Comparison of ENCODE assay signal across 4 cellular contexts in genomic region chr16:87524407-87524806, GRCh38.
TF ChIP-seq lines count a peak whose summit lies in the region.

No MANE protein-coding gene starts in this region.

TF ChIP-seq in HepG2, 621 proteins besides CTCF, POLR2A, EP300 and RAD21 (continues in another document):
- TF ChIP-seq HNRNPK (IDR thresholded peaks at IDR 0.05; ENCODE audit: low read depth, low read length, poor library complexity, severe bottlenecking) (peak; percentile 10), SKI (IDR thresholded peaks at IDR 0.05; ENCODE audit: partially characterized antibody) (no peak), ZBTB46 (CRISPR knock-in tag; IDR thresholded peaks at IDR 0.05; ENCODE audit: borderline replicate concordance) (no peak), JDP2 (CRISPR knock-in tag; IDR thresholded peaks at IDR 0.05; ENCODE audit: borderline replicate concordance) (no peak), ZNF558 (CRISPR knock-in tag; IDR thresholded peaks at IDR 0.05; ENCODE audit: borderline replicate concordance) (no peak), CC2D1A (CRISPR knock-in tag; IDR thresholded peaks at IDR 0.05) (no peak), ZNF724P (CRISPR knock-in tag; IDR thresholded peaks at IDR 0.05; ENCODE audit: borderline replicate concordance) (no peak), AGO2 (optimal IDR thresholded peaks at IDR 0.05; ENCODE audit: low read depth, low read length) (no peak), GZF1 (CRISPR knock-in tag; IDR thresholded peaks at IDR 0.05) (no peak), PCBP1 (IDR thresholded peaks at IDR 0.05; ENCODE audit: borderline replicate concordance, low read depth, low read length) (no peak), DNMT3B (CRISPR knock-in tag; conservative IDR thresholded peaks at IDR 0.05) (no peak)
- TF ChIP-seq, protein P1, sequence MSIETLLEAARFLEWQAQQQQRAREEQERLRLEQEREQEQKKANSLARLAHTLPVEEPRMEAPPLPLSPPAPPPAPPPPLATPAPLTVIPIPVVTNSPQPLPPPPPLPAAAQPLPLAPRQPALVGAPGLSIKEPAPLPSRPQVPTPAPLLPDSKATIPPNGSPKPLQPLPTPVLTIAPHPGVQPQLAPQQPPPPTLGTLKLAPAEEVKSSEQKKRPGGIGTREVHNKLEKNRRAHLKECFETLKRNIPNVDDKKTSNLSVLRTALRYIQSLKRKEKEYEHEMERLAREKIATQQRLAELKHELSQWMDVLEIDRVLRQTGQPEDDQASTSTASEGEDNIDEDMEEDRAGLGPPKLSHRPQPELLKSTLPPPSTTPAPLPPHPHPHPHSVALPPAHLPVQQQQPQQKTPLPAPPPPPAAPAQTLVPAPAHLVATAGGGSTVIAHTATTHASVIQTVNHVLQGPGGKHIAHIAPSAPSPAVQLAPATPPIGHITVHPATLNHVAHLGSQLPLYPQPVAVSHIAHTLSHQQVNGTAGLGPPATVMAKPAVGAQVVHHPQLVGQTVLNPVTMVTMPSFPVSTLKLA (IDR thresholded peaks at IDR 0.05): peak; percentile 33; the same call in 1 of the 2 replicates

TF ChIP-seq in GM12878, 131 proteins besides CTCF, POLR2A, EP300 and RAD21 (continues in another document):
- TF ChIP-seq, protein P2, sequence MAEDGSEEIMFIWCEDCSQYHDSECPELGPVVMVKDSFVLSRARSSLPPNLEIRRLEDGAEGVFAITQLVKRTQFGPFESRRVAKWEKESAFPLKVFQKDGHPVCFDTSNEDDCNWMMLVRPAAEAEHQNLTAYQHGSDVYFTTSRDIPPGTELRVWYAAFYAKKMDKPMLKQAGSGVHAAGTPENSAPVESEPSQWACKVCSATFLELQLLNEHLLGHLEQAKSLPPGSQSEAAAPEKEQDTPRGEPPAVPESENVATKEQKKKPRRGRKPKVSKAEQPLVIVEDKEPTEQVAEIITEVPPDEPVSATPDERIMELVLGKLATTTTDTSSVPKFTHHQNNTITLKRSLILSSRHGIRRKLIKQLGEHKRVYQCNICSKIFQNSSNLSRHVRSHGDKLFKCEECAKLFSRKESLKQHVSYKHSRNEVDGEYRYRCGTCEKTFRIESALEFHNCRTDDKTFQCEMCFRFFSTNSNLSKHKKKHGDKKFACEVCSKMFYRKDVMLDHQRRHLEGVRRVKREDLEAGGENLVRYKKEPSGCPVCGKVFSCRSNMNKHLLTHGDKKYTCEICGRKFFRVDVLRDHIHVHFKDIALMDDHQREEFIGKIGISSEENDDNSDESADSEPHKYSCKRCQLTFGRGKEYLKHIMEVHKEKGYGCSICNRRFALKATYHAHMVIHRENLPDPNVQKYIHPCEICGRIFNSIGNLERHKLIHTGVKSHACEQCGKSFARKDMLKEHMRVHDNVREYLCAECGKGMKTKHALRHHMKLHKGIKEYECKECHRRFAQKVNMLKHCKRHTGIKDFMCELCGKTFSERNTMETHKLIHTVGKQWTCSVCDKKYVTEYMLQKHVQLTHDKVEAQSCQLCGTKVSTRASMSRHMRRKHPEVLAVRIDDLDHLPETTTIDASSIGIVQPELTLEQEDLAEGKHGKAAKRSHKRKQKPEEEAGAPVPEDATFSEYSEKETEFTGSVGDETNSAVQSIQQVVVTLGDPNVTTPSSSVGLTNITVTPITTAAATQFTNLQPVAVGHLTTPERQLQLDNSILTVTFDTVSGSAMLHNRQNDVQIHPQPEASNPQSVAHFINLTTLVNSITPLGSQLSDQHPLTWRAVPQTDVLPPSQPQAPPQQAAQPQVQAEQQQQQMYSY (CRISPR knock-in tag; IDR thresholded peaks at IDR 0.05): no peak
- TF ChIP-seq CHD2 (IDR thresholded peaks at IDR 0.05; ENCODE audit: borderline replicate concordance, low read depth, low read length) (no peak), E4F1 (IDR thresholded peaks at IDR 0.05; ENCODE audit: borderline replicate concordance, partially characterized antibody) (no peak), WRNIP1 (IDR thresholded peaks at IDR 0.05; ENCODE audit: borderline replicate concordance, low read depth, low read length) (no peak), PKNOX1 (IDR thresholded peaks at IDR 0.05) (no peak), CBX3 (IDR thresholded peaks at IDR 0.05; ENCODE audit: borderline replicate concordance, low read depth) (no peak)

TF ChIP-seq in endothelial cell of umbilical vein, 7 proteins besides CTCF, POLR2A, EP300 and RAD21:
- no peak for TF ChIP-seq JUN (IDR thresholded peaks at IDR 0.05; ENCODE audit: borderline replicate concordance, insufficient read depth, insufficient read length, low read depth)
- no peak for TF ChIP-seq GATA2 (IDR thresholded peaks at IDR 0.05; ENCODE audit: insufficient read depth, insufficient read length, low read depth, low read length)
- no peak for TF ChIP-seq MYC (IDR thresholded peaks at IDR 0.05; ENCODE audit: low read depth, low read length)
- no peak for TF ChIP-seq POLR2AphosphoS5 (IDR thresholded peaks at IDR 0.05; ENCODE audit: insufficient read depth, low read depth, low read length)
- no peak for TF ChIP-seq EZH2 (IDR thresholded peaks at IDR 0.05; ENCODE audit: borderline replicate concordance, low read depth, low read length, severe bottlenecking)
- no peak for TF ChIP-seq MAX (IDR thresholded peaks at IDR 0.05; ENCODE audit: insufficient read depth, insufficient read length)
- TF ChIP-seq FOS (IDR thresholded peaks at IDR 0.05; ENCODE audit: borderline replicate concordance, insufficient read depth, low read length): no peak

TF ChIP-seq in SK-N-SH treated with all-trans-retinoic acid at 6 μM for 48 hours, 23 proteins besides CTCF, POLR2A, EP300 and RAD21:
- no peak for TF ChIP-seq TOX (CRISPR knock-in tag; IDR thresholded peaks at IDR 0.05; ENCODE audit: borderline replicate concordance)
- no peak for TF ChIP-seq ZFP30 (CRISPR knock-in tag; IDR thresholded peaks at IDR 0.05)
- no peak for TF ChIP-seq PATZ1 (CRISPR knock-in tag; IDR thresholded peaks at IDR 0.05; ENCODE audit: borderline replicate concordance)
- TF ChIP-seq CSRNP3 (CRISPR knock-in tag; IDR thresholded peaks at IDR 0.05): no peak
- TF ChIP-seq TCF4 (CRISPR knock-in tag; IDR thresholded peaks at IDR 0.05; ENCODE audit: borderline replicate concordance): no peak
- TF ChIP-seq, protein P3, sequence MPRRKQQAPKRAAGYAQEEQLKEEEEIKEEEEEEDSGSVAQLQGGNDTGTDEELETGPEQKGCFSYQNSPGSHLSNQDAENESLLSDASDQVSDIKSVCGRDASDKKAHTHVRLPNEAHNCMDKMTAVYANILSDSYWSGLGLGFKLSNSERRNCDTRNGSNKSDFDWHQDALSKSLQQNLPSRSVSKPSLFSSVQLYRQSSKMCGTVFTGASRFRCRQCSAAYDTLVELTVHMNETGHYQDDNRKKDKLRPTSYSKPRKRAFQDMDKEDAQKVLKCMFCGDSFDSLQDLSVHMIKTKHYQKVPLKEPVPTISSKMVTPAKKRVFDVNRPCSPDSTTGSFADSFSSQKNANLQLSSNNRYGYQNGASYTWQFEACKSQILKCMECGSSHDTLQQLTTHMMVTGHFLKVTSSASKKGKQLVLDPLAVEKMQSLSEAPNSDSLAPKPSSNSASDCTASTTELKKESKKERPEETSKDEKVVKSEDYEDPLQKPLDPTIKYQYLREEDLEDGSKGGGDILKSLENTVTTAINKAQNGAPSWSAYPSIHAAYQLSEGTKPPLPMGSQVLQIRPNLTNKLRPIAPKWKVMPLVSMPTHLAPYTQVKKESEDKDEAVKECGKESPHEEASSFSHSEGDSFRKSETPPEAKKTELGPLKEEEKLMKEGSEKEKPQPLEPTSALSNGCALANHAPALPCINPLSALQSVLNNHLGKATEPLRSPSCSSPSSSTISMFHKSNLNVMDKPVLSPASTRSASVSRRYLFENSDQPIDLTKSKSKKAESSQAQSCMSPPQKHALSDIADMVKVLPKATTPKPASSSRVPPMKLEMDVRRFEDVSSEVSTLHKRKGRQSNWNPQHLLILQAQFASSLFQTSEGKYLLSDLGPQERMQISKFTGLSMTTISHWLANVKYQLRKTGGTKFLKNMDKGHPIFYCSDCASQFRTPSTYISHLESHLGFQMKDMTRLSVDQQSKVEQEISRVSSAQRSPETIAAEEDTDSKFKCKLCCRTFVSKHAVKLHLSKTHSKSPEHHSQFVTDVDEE (CRISPR knock-in tag; IDR thresholded peaks at IDR 0.05): no peak
